ENCODE assay signal across 1 cellular context in the genomic region with DNA sequence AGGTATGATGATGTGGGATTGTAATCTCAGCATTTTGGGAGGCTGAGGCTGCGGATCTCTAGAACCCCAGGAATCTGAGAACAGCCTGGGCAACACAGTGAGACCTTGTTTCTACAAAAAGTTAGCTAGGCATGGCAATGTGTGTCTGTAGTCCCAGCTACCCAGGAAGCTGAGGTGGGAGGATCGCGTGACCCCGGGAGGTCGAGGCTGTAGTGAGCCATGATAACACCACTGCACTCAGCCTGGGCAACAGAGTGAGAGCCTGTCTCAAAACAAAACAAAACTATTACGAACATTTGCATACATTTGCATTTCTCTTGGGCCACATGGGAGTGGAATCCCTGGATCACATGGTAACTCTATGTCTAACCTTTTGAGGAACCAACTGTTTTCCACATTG.
TF ChIP-seq lines count a peak whose summit lies in the region.

No MANE protein-coding gene starts in this region.

TF ChIP-seq in endothelial cell of umbilical vein, 7 proteins besides CTCF, POLR2A, EP300 and RAD21:
- TF ChIP-seq GATA2 (IDR thresholded peaks at IDR 0.05; ENCODE audit: insufficient read depth, insufficient read length, low read depth, low read length) (no peak), FOS (IDR thresholded peaks at IDR 0.05; ENCODE audit: borderline replicate concordance, insufficient read depth, low read length) (no peak), POLR2AphosphoS5 (IDR thresholded peaks at IDR 0.05; ENCODE audit: insufficient read depth, low read depth, low read length) (no peak), EZH2 (IDR thresholded peaks at IDR 0.05; ENCODE audit: borderline replicate concordance, low read depth, low read length, severe bottlenecking) (no peak), JUN (IDR thresholded peaks at IDR 0.05; ENCODE audit: borderline replicate concordance, insufficient read depth, insufficient read length, low read depth) (no peak), MYC (IDR thresholded peaks at IDR 0.05; ENCODE audit: low read depth, low read length) (no peak)
- TF ChIP-seq, protein P1, sequence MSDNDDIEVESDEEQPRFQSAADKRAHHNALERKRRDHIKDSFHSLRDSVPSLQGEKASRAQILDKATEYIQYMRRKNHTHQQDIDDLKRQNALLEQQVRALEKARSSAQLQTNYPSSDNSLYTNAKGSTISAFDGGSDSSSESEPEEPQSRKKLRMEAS (IDR thresholded peaks at IDR 0.05; ENCODE audit: insufficient read depth, insufficient read length), result no peak
